ENCODE assay signal across 8 cellular contexts in the genomic region with DNA sequence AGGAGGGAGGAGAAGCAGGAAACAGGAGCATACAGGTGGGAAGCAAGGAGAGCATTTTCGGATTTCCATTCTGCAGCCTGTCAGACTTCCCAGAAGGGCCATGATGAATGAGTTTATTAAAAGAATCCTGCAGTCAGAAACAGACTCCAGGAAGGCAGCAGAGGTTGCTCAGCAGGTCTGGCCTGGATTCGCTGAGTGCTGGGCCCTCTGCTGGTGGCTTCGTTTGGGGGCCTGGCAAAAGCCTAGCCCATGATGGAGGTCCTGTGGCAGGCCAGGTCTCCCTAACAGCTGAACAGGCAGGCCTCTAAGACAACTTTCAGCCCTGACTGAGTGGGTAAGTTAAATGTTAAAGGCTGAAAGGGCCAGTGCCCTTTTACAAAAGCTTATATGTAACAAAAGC.
DNase-seq lines count a peak whose midpoint lies in the region; ATAC-seq and TF ChIP-seq lines count a peak whose summit lies in the region.

No MANE protein-coding gene starts in this region.

- H2BK5ac ChIP-seq in IMR-90 (ENCODE audit: low read depth, low read length, poor library complexity, severe bottlenecking) = no peak overlapping the region

- no peaks in the 10 kb centered on the region for H3K9me3 Mint-ChIP-seq in nephron

- dilution Hi-C loops in IMR-90 (cut with HindIII; ENCODE audit: low sequenced_read_pairs, unreplicated experiment) = no loop called here

- BruUV-seq in IMR-90 (replicated peaks; lab: Mats Ljungman, UMichigan) = no TSS peak

- peak overlapping the region; percentile 16 to 90 (median 34) for H3K27ac Mint-ChIP-seq in nephron

- intact Hi-C loops in IMR-90 (cut with micrococcal nuclease) = no loop called here

- H2AK5ac ChIP-seq in IMR-90 (ENCODE audit: low read depth, low read length) = no peak overlapping the region

- no peaks in the 10 kb centered on the region for H3K9me1 ChIP-seq in IMR-90 (ENCODE audit: insufficient read depth, low read length)

- H3K18ac ChIP-seq in IMR-90 (ENCODE audit: low read depth, low read length) = no peak overlapping the region

- CTCF ChIA-PET in IMR-90 (lab: Yijun Ruan, JAX) = no interaction called here

- TF ChIP-seq CTCF in IMR-90 (conservative IDR thresholded peaks at IDR 0.05; ENCODE audit: low read depth, low read length) (peak; percentile 17; the same call in 1 of the 2 replicates), nephron (IDR thresholded peaks at IDR 0.05; ENCODE audit: unreplicated experiment in 3 of 3) (peak; percentile 27 to 42 (median 29)), MM.1S (IDR thresholded peaks at IDR 0.05; ENCODE audit: low read length) (no peak)

- H2AFZ ChIP-seq in IMR-90 (replicated peaks; ENCODE audit: low read length, poor library complexity) (no peak overlapping the region), MM.1S (ENCODE audit: low read length) (no peak overlapping the region)

- no peak overlapping the region for H2BK120ac ChIP-seq in IMR-90 (ENCODE audit: low read depth, low read length)

- ATAC-seq in IMR-90 (ENCODE audit: low read depth) (no peak), GM21515 (IDR thresholded peaks at IDR 0.05; ENCODE audit: unreplicated experiment) (no peak), GM18907 (IDR thresholded peaks at IDR 0.05; ENCODE audit: unreplicated experiment) (no peak), GM18505 (IDR thresholded peaks at IDR 0.05; ENCODE audit: unreplicated experiment) (no peak)

- POLR2A ChIA-PET in IMR-90 (lab: Charles Lee; ENCODE audit: unreplicated experiment) = no interaction called here

- H3K4me2 ChIP-seq in IMR-90 (ENCODE audit: low read depth, low read length) = no peak overlapping the region
- H3K4me2 ChIP-seq in MM.1S (ENCODE audit: low read depth, low read length) = no peak overlapping the region

- no peak overlapping the region for H3K27ac ChIP-seq in IMR-90 (ENCODE audit: insufficient read depth, low read length)
- no peak overlapping the region for H3K27ac ChIP-seq in MM.1S (ENCODE audit: low read length)

- no peaks in the 10 kb centered on the region for H3K79me2 ChIP-seq in MM.1S (ENCODE audit: low read length)

- H2BK20ac ChIP-seq in IMR-90 (ENCODE audit: low read depth, low read length) = no peak overlapping the region

- H3K79me1 ChIP-seq in IMR-90 (ENCODE audit: low read depth in 1 of 2, low read length in 2 of 2) = no peaks in the 10 kb centered on the region

- H3K9me3 ChIP-seq in IMR-90 (ENCODE audit: control insufficient read depth, insufficient read depth, low read length) = no peaks in the 10 kb centered on the region
- H3K9me3 ChIP-seq in MM.1S (replicated peaks; ENCODE audit: insufficient read depth, low read length) = no peaks in the 10 kb centered on the region

- H3K4me3 Mint-ChIP-seq in nephron = no peak overlapping the region

- no peaks in the 10 kb centered on the region for H3K4me1 ChIP-seq in IMR-90 (ENCODE audit: control insufficient read depth, insufficient read depth, low read length)
- H3K4me1 ChIP-seq in MM.1S (ENCODE audit: low read length) = no peaks in the 10 kb centered on the region

- no peak overlapping the region for H3K4ac ChIP-seq in IMR-90 (ENCODE audit: low read depth, low read length)

- TF ChIP-seq POLR2A in IMR-90 (IDR thresholded peaks at IDR 0.05; ENCODE audit: low read depth, low read length) (no peak), GM18505 (IDR thresholded peaks at IDR 0.05; ENCODE audit: borderline replicate concordance, extremely low read depth, insufficient read depth, insufficient read length) (no peak)

- H3K4me3 ChIP-seq in IMR-90 (ENCODE audit: insufficient read depth, low read depth, low read length) (no peak overlapping the region), MM.1S (ENCODE audit: low read length) (no peak overlapping the region)

- H2BK15ac ChIP-seq in IMR-90 (ENCODE audit: low read depth, low read length) = no peak overlapping the region

- no peak overlapping the region for H4K5ac ChIP-seq in IMR-90 (ENCODE audit: low read depth, low read length)

- H2AK9ac ChIP-seq in IMR-90 (replicated peaks; ENCODE audit: low read depth, low read length, poor library complexity) = no peak overlapping the region

- no peaks in the 10 kb centered on the region for H3K36me3 ChIP-seq in IMR-90 (ENCODE audit: control insufficient read depth, insufficient read depth, low read length)
- H3K36me3 ChIP-seq in MM.1S (replicated peaks; ENCODE audit: insufficient read depth, low read length) = no peaks in the 10 kb centered on the region

- no peaks in the 10 kb centered on the region for H3F3A ChIP-seq in MM.1S (ENCODE audit: insufficient read depth, low read length)

- WGBS in IMR-90 (ENCODE audit: extremely low coverage in 2 of 2, insufficient read length in 1 of 2), 2 experiments = 20% methylated on average over 1 of the region's 3 CpGs; no CpG with 5 or more reads in 1 of the 2 experiments

- no peak overlapping the region for H3K9ac ChIP-seq in IMR-90 (ENCODE audit: low read depth, low read length)
- no peak overlapping the region for H3K9ac ChIP-seq in MM.1S (ENCODE audit: low read length)

- H3K23ac ChIP-seq in IMR-90 (ENCODE audit: low read depth, low read length) = no peak overlapping the region

- DNase-seq in Daoy (ENCODE audit: low read depth) (peak; percentile 48), IMR-90 (peak; percentile 0), cerebellar cortex (ENCODE audit: low spot score) (peak; percentile 7), MM.1S (no peak)

- H3K27me3 Mint-ChIP-seq in nephron (ENCODE audit: low read depth) = peaks cover 4% of the 10 kb centered on the region

- no peak overlapping the region for H3K14ac ChIP-seq in IMR-90 (replicated peaks; ENCODE audit: low read depth, low read length)

- H3K4me1 Mint-ChIP-seq in nephron = no peaks in the 10 kb centered on the region

- H4K91ac ChIP-seq in IMR-90 (ENCODE audit: insufficient read depth, low read depth, low read length) = no peak overlapping the region

- TF ChIP-seq RAD21 in IMR-90 (IDR thresholded peaks at IDR 0.05; ENCODE audit: low read length) = no peak

- H4K20me1 ChIP-seq in IMR-90 (ENCODE audit: insufficient read depth, low read length) (no peaks in the 10 kb centered on the region), MM.1S (ENCODE audit: insufficient read depth, low read length) (no peaks in the 10 kb centered on the region)

- no peaks in the 10 kb centered on the region for H3K36me3 Mint-ChIP-seq in nephron (ENCODE audit: low read depth)

- no peak overlapping the region for H4K8ac ChIP-seq in IMR-90 (ENCODE audit: low read depth in 2 of 2, low read length in 2 of 2)

- in situ Hi-C loops in IMR-90 (cut with MboI; ENCODE audit: low sequenced_read_pairs) = no loop called here

- H3K9me2 ChIP-seq in MM.1S (replicated peaks; ENCODE audit: insufficient read depth, low read length) = no peaks in the 10 kb centered on the region

- no peak overlapping the region for H3K56ac ChIP-seq in IMR-90 (ENCODE audit: extremely low read depth, insufficient read depth, low read length)

- H3K27me3 ChIP-seq in IMR-90 (ENCODE audit: control insufficient read depth, insufficient read depth, low read length) (no peaks in the 10 kb centered on the region; the same call in 1 of the 2 replicates), MM.1S (replicated peaks; ENCODE audit: insufficient read depth, low read length) (no peaks in the 10 kb centered on the region)

TF ChIP-seq in IMR-90, 13 proteins besides CTCF, POLR2A, EP300 and RAD21:
- TF ChIP-seq FOS (IDR thresholded peaks at IDR 0.05; ENCODE audit: low read depth, low read length) (no peak), MAFK (IDR thresholded peaks at IDR 0.05; ENCODE audit: low read depth, low read length) (no peak), SMC3 (IDR thresholded peaks at IDR 0.05; ENCODE audit: low read depth, low read length) (no peak), MAZ (IDR thresholded peaks at IDR 0.05; ENCODE audit: borderline replicate concordance, low read depth, low read length) (no peak), MXI1 (IDR thresholded peaks at IDR 0.05; ENCODE audit: borderline replicate concordance, low read depth, low read length) (no peak), BHLHE40 (IDR thresholded peaks at IDR 0.05; ENCODE audit: low read depth, low read length) (no peak), CEBPB (IDR thresholded peaks at IDR 0.05; ENCODE audit: low read depth, low read length) (no peak), CHD1 (IDR thresholded peaks at IDR 0.05; ENCODE audit: low read depth, low read length) (no peak), RFX5 (IDR thresholded peaks at IDR 0.05; ENCODE audit: low read depth, low read length) (no peak), RCOR1 (IDR thresholded peaks at IDR 0.05; ENCODE audit: insufficient replicate concordance, low read length) (no peak)
- TF ChIP-seq, protein P1, sequence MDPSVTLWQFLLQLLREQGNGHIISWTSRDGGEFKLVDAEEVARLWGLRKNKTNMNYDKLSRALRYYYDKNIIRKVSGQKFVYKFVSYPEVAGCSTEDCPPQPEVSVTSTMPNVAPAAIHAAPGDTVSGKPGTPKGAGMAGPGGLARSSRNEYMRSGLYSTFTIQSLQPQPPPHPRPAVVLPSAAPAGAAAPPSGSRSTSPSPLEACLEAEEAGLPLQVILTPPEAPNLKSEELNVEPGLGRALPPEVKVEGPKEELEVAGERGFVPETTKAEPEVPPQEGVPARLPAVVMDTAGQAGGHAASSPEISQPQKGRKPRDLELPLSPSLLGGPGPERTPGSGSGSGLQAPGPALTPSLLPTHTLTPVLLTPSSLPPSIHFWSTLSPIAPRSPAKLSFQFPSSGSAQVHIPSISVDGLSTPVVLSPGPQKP (IDR thresholded peaks at IDR 0.05; ENCODE audit: borderline replicate concordance, low read depth, low read length) = no peak
- TF ChIP-seq, protein P2, sequence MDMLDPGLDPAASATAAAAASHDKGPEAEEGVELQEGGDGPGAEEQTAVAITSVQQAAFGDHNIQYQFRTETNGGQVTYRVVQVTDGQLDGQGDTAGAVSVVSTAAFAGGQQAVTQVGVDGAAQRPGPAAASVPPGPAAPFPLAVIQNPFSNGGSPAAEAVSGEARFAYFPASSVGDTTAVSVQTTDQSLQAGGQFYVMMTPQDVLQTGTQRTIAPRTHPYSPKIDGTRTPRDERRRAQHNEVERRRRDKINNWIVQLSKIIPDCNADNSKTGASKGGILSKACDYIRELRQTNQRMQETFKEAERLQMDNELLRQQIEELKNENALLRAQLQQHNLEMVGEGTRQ (IDR thresholded peaks at IDR 0.05; ENCODE audit: low read depth, low read length) = no peak
TF ChIP-seq in IMR-90: peak in this region for 0.
